Comparison of ENCODE assay signal across 14 cellular contexts in genomic region chr5:150638488-150639316, GRCh38. TPM values are rescaled to one million over a fixed set of nuclear protein-coding genes. Genes with fewer than 3 reads are reported as not detected.
DNase-seq lines count a peak whose midpoint lies in the region; ATAC-seq, FAIRE-seq and TF ChIP-seq lines count a peak whose summit lies in the region.
"Had no signal": no experiment of that assay in that cellular context is flagged by ENCODE, and none has a peak within 500 bp of the region (broad histone marks: within the 10 kb centered on the region; RNA-seq: fewer than 3 reads in every experiment).

No MANE protein-coding gene starts in this region.

- TF ChIP-seq RAD21 in GM12878 (IDR thresholded peaks at IDR 0.05; ENCODE audit: insufficient read depth, low read depth, low read length): no peak

- no peak for TF ChIP-seq CTCF in GM23338 (conservative IDR thresholded peaks at IDR 0.05; ENCODE audit: low read depth in 2 of 2)
- TF ChIP-seq CTCF in GM12878 (IDR thresholded peaks at IDR 0.05 in 2 of 3, conservative IDR thresholded peaks at IDR 0.05 in 1 of 3; ENCODE audit: control insufficient read depth in 2 of 3, extremely low read depth in 1 of 3, insufficient read depth in 1 of 3, low read depth in 3 of 3, low read length in 3 of 3): no peak
- no peak for TF ChIP-seq CTCF in right lobe of liver (IDR thresholded peaks at IDR 0.05)
- no peak for TF ChIP-seq CTCF in stomach (IDR thresholded peaks at IDR 0.05)

- H3K27ac Mint-ChIP-seq in GM23338: no peak overlapping the region
- H3K27ac Mint-ChIP-seq: activated CD8-positive, alpha-beta memory T cell treated with anti-CD3 and anti-CD28 coated beads, Interleukin-2, amount 10 ng/mL, durations not matched to agents 7 days and 5 days; CD4-positive, alpha-beta T cell had no signal

- peaks cover 13% of the 10 kb centered on the region for H3K27me3 Mint-ChIP-seq in GM23338 (ENCODE audit: insufficient read depth, low read depth, poor library complexity)

- H3K4me3 ChIP-seq in GM23338: no peak overlapping the region
- no peak overlapping the region for H3K4me3 ChIP-seq in GM12878
- peak overlapping the region in 2 of 3 donors; percentile 63 to 83 for H3K4me3 ChIP-seq in right lobe of liver
- no peak overlapping the region for H3K4me3 ChIP-seq in stomach
- H3K4me3 ChIP-seq: HAP-1 had no signal

- no peaks in the 10 kb centered on the region for H3K27me3 ChIP-seq in GM23338 (ENCODE audit: insufficient read depth)
- H3K27me3 ChIP-seq in GM12878 (replicated peaks in 1 of 2; ENCODE audit: control insufficient read depth in 2 of 2, insufficient read depth in 2 of 2, low read length in 1 of 2): no peaks in the 10 kb centered on the region
- H3K27me3 ChIP-seq in right lobe of liver: no peaks in the 10 kb centered on the region
- H3K27me3 ChIP-seq in stomach: no peaks in the 10 kb centered on the region

- SMC1A ChIA-PET in GM12878 (lab: Charles Lee; ENCODE audit: uncharacterized antibody, unreplicated experiment): interaction anchor here (1.0 kb wide), 1 partner anchor 12 kb away, joined by 4 read pairs; no protein-coding TSS in a partner anchor

- H3K9ac ChIP-seq in GM12878 (ENCODE audit: control insufficient read depth, insufficient read depth, low read length): no peak overlapping the region

- POLR2A ChIA-PET in GM12878 (lab: Charles Lee): no interaction called here

- H2AFZ ChIP-seq in GM23338 (no peak overlapping the region), GM12878 (ENCODE audit: control insufficient read depth, low read depth, low read length) (no peak overlapping the region)

- no peak for DNase-seq in GM23338 (ENCODE audit: low spot score)
- no peak for DNase-seq in GM12878 (ENCODE audit: low read depth, low spot score)
- DNase-seq in right lobe of liver: peak in 2 of 3 donors; percentile 74 to 83
- no peak for DNase-seq in stomach
- DNase-seq in DMS153 (lab: John Stamatoyannopoulos, UW): no peak
- DNase-seq in AG08396 (ENCODE audit: low spot score): no peak
- DNase-seq: activated CD8-positive, alpha-beta memory T cell treated with anti-CD3 and anti-CD28 coated beads, Interleukin-2, amount 10 ng/mL, durations not matched to agents 7 days and 5 days; CD4-positive, alpha-beta T cell; Karpas-422 had no signal

- H3K4me2 ChIP-seq in GM23338: no peak overlapping the region
- H3K4me2 ChIP-seq in GM12878 (ENCODE audit: control insufficient read depth, insufficient read depth): no peak overlapping the region

- intact Hi-C loops in GM12878 (cut with micrococcal nuclease; ENCODE audit: unreplicated experiment) (no loop called here), right lobe of liver (cut with DNase I) (no loop called here), stomach (cut with DNase I; ENCODE audit: low total_unique reads) (no loop called here)

- no peak for FAIRE-seq in GM12878 (lab: Jason Lieb, UNC)
- FAIRE-seq: TTC549 had no signal

- in situ Hi-C loops in GM12878 (cut with MboI): no loop called here

- no peaks in the 10 kb centered on the region for H4K20me1 ChIP-seq in GM23338 (replicated peaks; ENCODE audit: insufficient read depth)
- no peaks in the 10 kb centered on the region for H4K20me1 ChIP-seq in GM12878 (ENCODE audit: control insufficient read depth, insufficient read depth)

- H3K27ac ChIP-seq in GM23338 (ENCODE audit: low read depth) (no peak overlapping the region), GM12878 (ENCODE audit: control insufficient read depth, insufficient read depth) (no peak overlapping the region), right lobe of liver (peak overlapping the region; percentile 66 to 91 (median 68)), stomach (peak overlapping the region; percentile 43 to 90 (median 86))

- H3K36me3 Mint-ChIP-seq in GM23338 (ENCODE audit: low read depth): no peaks in the 10 kb centered on the region
- H3K36me3 Mint-ChIP-seq: activated CD8-positive, alpha-beta memory T cell treated with anti-CD3 and anti-CD28 coated beads, Interleukin-2, amount 10 ng/mL, durations not matched to agents 7 days and 5 days had no signal

- RAD21 ChIA-PET in GM12878 (lab: Charles Lee; ENCODE audit: unreplicated experiment): interaction anchor here (0.6 kb wide), 1 partner anchor 180 kb away, joined by 3 read pairs; no protein-coding TSS in a partner anchor

- H3K36me3 ChIP-seq in GM23338 (ENCODE audit: insufficient read depth) (no peaks in the 10 kb centered on the region), GM12878 (ENCODE audit: control insufficient read depth in 2 of 2, insufficient read depth in 2 of 2, low read length in 1 of 2) (no peaks in the 10 kb centered on the region; a peak in 1 of 4 replicates), right lobe of liver (no peaks in the 10 kb centered on the region), stomach (no peaks in the 10 kb centered on the region)
- H3K36me3 ChIP-seq: HAP-1 had no signal

- CTCF ChIA-PET in GM12878 (lab: Yijun Ruan, JAX): interaction anchor here (0.6 to 2.1 kb wide), 2 partner anchors 10 to 14 kb away, joined by 3 to 8 read pairs; no protein-coding TSS in a partner anchor

- H3K4me3 Mint-ChIP-seq in GM23338: no peak overlapping the region
- H3K4me3 Mint-ChIP-seq: activated CD8-positive, alpha-beta memory T cell treated with anti-CD3 and anti-CD28 coated beads, Interleukin-2, amount 10 ng/mL, durations not matched to agents 7 days and 5 days; CD4-positive, alpha-beta T cell had no signal

- TF ChIP-seq POLR2A in GM12878 (IDR thresholded peaks at IDR 0.05; ENCODE audit: low read depth, low read length) (no peak), right lobe of liver (IDR thresholded peaks at IDR 0.05) (no peak), stomach (IDR thresholded peaks at IDR 0.05) (no peak)

- no peaks in the 10 kb centered on the region for H3K9me2 ChIP-seq in GM23338 (ENCODE audit: insufficient read depth)

- peaks cover 28% of the 10 kb centered on the region for H3K4me1 Mint-ChIP-seq in GM23338
- H3K4me1 Mint-ChIP-seq: activated CD8-positive, alpha-beta memory T cell treated with anti-CD3 and anti-CD28 coated beads, Interleukin-2, amount 10 ng/mL, durations not matched to agents 7 days and 5 days had no signal

- 30% methylated on average over 5 of the region's 5 CpGs for WGBS in GM12878 (ENCODE audit: insufficient coverage, insufficient replicate concordance, low lambda C conversion rate, missing lambda C conversion rate)
- WGBS in right lobe of liver (ENCODE audit: insufficient coverage, low coverage, low lambda C conversion rate, missing lambda C conversion rate): 25% methylated on average over 4 of the region's 5 CpGs
- WGBS in stomach, 5 donors: 62 to 75% (median 69%) methylated on average over 5 of the region's 5 CpGs

- H3K9me3 Mint-ChIP-seq in GM23338: no peaks in the 10 kb centered on the region
- H3K9me3 Mint-ChIP-seq: CD4-positive, alpha-beta T cell had no signal

- BruUV-seq in GM12878 (replicated peaks; lab: Mats Ljungman, UMichigan): no TSS peak

- no peaks in the 10 kb centered on the region for H3F3A ChIP-seq in GM23338 (replicated peaks; ENCODE audit: low read depth)

- ATAC-seq in GM23338 (peak; percentile 34), GM12878 (peak; percentile 40), right lobe of liver (peak; percentile 43 to 81 (median 70)), GM18861 (IDR thresholded peaks at IDR 0.05; ENCODE audit: unreplicated experiment) (no peak), HG03342 (IDR thresholded peaks at IDR 0.05; ENCODE audit: unreplicated experiment) (no peak)
- ATAC-seq: activated CD8-positive, alpha-beta memory T cell treated with anti-CD3 and anti-CD28 coated beads, Interleukin-2, amount 10 ng/mL, durations not matched to agents 7 days and 5 days had no signal

- H3K79me2 ChIP-seq in GM23338 (replicated peaks; ENCODE audit: insufficient read depth): no peaks in the 10 kb centered on the region
- no peaks in the 10 kb centered on the region for H3K79me2 ChIP-seq in GM12878 (ENCODE audit: control insufficient read depth, insufficient read depth, low read length)

- TF ChIP-seq EP300 in GM12878 (IDR thresholded peaks at IDR 0.05; ENCODE audit: borderline replicate concordance in 1 of 2, control insufficient read depth in 1 of 2, low read depth in 2 of 2, low read length in 2 of 2): no peak
- no peak for TF ChIP-seq EP300 in stomach (IDR thresholded peaks at IDR 0.05)

- H3K9me3 ChIP-seq in GM12878 (replicated peaks; ENCODE audit: control insufficient read depth, insufficient read depth, low read length) (no peaks in the 10 kb centered on the region), right lobe of liver (no peaks in the 10 kb centered on the region), stomach (no peaks in the 10 kb centered on the region)
- H3K9me3 ChIP-seq: HAP-1 had no signal

- H3K4me1 ChIP-seq in GM23338 (ENCODE audit: insufficient read depth) (peaks cover 7% of the 10 kb centered on the region; the same call in 1 of the 2 replicates), GM12878 (ENCODE audit: control insufficient read depth, insufficient read depth, low read length) (no peaks in the 10 kb centered on the region), right lobe of liver (peaks cover 0 to 72% (median 35%) of the 10 kb centered on the region in 4 donors), stomach (peaks cover 74 to 92% (median 87%) of the 10 kb centered on the region in 4 donors)

RNA-seq across cellular contexts. Expression of gene SYNPO, which starts 1.8 kb away (rescaled TPM):
- total RNA-seq in GM23338 (2014; rRNA removed; shearing (Covaris generic)): 1.3 and 3.0 TPM in 2 replicates
- polyA plus RNA-seq in GM23338 (2016; fragmentation: Nextera tagmentation; extraction: Ambion mirVana): 0.16 and 0.38 TPM in 2 replicates
- total RNA-seq in GM12878 (2013; cell fraction: nucleolus; rRNA removed): 27.3 and 29.8 TPM in 2 replicates
- total RNA-seq in GM12878 (2014; rRNA removed): 3.3 and 3.4 TPM in 2 replicates
- total RNA-seq in GM12878 (2014; rRNA removed; fragmentation: Illumina TruSeq; extraction: Trizol): 4.4 and 4.5 TPM in 2 replicates
- 21.0 and 21.8 TPM in 2 replicates for total RNA-seq in GM12878 (2021)
- polyA plus RNA-seq in GM12878 (2011; ENCODE audit: low read depth): 10.8 TPM
- 11.0 and 18.3 TPM in 2 replicates for polyA plus RNA-seq in GM12878 (2011; rRNA removed)
- 24.0 and 25.6 TPM in 2 replicates for polyA plus RNA-seq in GM12878 (2011; cell fraction: cytosol; rRNA removed)
- 20.3 and 21.1 TPM in 2 replicates for polyA plus RNA-seq in GM12878 (2011; cell fraction: nucleus; rRNA removed)
- 19.5 and 20.5 TPM in 2 replicates for polyA plus RNA-seq in GM12878 (2012)
- polyA plus RNA-seq in GM12878 (2014; fragmentation: Illumina TruSeq; extraction: Trizol): 8.7 and 9.4 TPM in 2 replicates
- 1 to 10 TPM; 1.9 to 2.3 TPM for polyA plus RNA-seq in GM12878 (2014; fragmentation: Nextera tagmentation; extraction: Ambion mirVana)
- polyA plus RNA-seq in GM12878 (2014; rRNA removed): 10.1 and 10.7 TPM in 2 replicates
- polyA plus RNA-seq in GM12878 (2016; fragmentation: Nextera tagmentation; extraction: Ambion mirVana): 1 to 10 TPM in 1 of 2 experiments, under 1 TPM in 1; 0.77 to 2.0 TPM
- polyA minus RNA-seq in GM12878 (2011; rRNA and poly(A)+ RNA removed): 18.7 and 24.1 TPM in 2 replicates
- 10.3 and 10.8 TPM in 2 replicates for polyA minus RNA-seq in GM12878 (2011; cell fraction: cytosol; rRNA and poly(A)+ RNA removed)
- 7.5 and 11.7 TPM in 2 replicates for polyA minus RNA-seq in GM12878 (2011; cell fraction: nucleus; rRNA and poly(A)+ RNA removed)
- 10 to 100 TPM; 23.4 to 51.8 (median 35.6) TPM for total RNA-seq in right lobe of liver
- 10 to 100 TPM in 3 of 5 donors, 1 to 10 TPM in 2; 3.7 to 52.7 (median 20.1) TPM for total RNA-seq in stomach
- polyA plus RNA-seq in stomach: 10 to 100 TPM; 12.6 to 42.3 (median 23.2) TPM

RNA-seq across cellular contexts. Expression of gene MYOZ3, which starts 22.3 kb away (rescaled TPM):
- 13.8 and 26.4 TPM in 2 replicates for total RNA-seq in GM23338 (2014; rRNA removed; shearing (Covaris generic))
- polyA plus RNA-seq in GM23338 (2016; fragmentation: Nextera tagmentation; extraction: Ambion mirVana): 10.9 and 12.7 TPM in 2 replicates
- total RNA-seq in GM12878 (2013; cell fraction: nucleolus; rRNA removed): not detected in 2 replicates
- total RNA-seq in GM12878 (2014; rRNA removed): 1.1 TPM in 1 of 2 replicates, not detected in the other
- total RNA-seq in GM12878 (2014; rRNA removed; fragmentation: Illumina TruSeq; extraction: Trizol): 0.04 TPM in 1 of 2 replicates, not detected in the other
- 0.18 TPM in 1 of 2 replicates, not detected in the other for total RNA-seq in GM12878 (2021)
- polyA plus RNA-seq in GM12878 (2011; ENCODE audit: low read depth): not detected
- not detected in 2 replicates for polyA plus RNA-seq in GM12878 (2011; rRNA removed)
- polyA plus RNA-seq in GM12878 (2011; cell fraction: cytosol; rRNA removed): not detected in 2 replicates
- 0.03 TPM in 1 of 2 replicates, not detected in the other for polyA plus RNA-seq in GM12878 (2011; cell fraction: nucleus; rRNA removed)
- 0.11 and 0.18 TPM in 2 replicates for polyA plus RNA-seq in GM12878 (2012)
- polyA plus RNA-seq in GM12878 (2014; fragmentation: Illumina TruSeq; extraction: Trizol): 0.09 and 0.10 TPM in 2 replicates
- polyA plus RNA-seq in GM12878 (2014; fragmentation: Nextera tagmentation; extraction: Ambion mirVana): not detected
- polyA plus RNA-seq in GM12878 (2014; rRNA removed): 0.08 and 0.62 TPM in 2 replicates
- polyA plus RNA-seq in GM12878 (2016; fragmentation: Nextera tagmentation; extraction: Ambion mirVana): under 1 TPM in 1 of 2 experiments, not detected in 1; 0.11 TPM
- polyA minus RNA-seq in GM12878 (2011; rRNA and poly(A)+ RNA removed): not detected in 2 replicates
- not detected in 2 replicates for polyA minus RNA-seq in GM12878 (2011; cell fraction: cytosol; rRNA and poly(A)+ RNA removed)
- polyA minus RNA-seq in GM12878 (2011; cell fraction: nucleus; rRNA and poly(A)+ RNA removed): not detected in 2 replicates
- total RNA-seq in right lobe of liver: under 1 TPM in 3 of 6 experiments, not detected in 3; 0.09 to 0.25 (median 0.12) TPM
- total RNA-seq in stomach: under 1 TPM in 1 of 5 donors, not detected in 4; 0.55 TPM
- polyA plus RNA-seq in stomach: 1 to 10 TPM in 1 of 3 donors, under 1 TPM in 2; 0.23 to 1.8 (median 0.50) TPM
- total RNA-seq: activated CD8-positive, alpha-beta memory T cell treated with anti-CD3 and anti-CD28 coated beads, Interleukin-2, amount 10 ng/mL, durations not matched to agents 7 days and 5 days; CD4-positive, alpha-beta T cell; OCI-LY7 had no signal

Comparison
In these comparisons a context has a peak if more than half of its experiments do, and no peak if none do; other contexts are left out.
1. ATAC-seq: peak in GM23338 (single experiment), GM12878 (single experiment) and right lobe of liver (4 of 4); none in GM18861 (single experiment) and HG03342 (single experiment).
2. DNase-seq: peak in right lobe of liver (2 of 3); none in GM23338 (single experiment), GM12878 (single experiment), stomach (single experiment), DMS153 (single experiment) and AG08396 (single experiment).
3. H3K27ac ChIP-seq: peak in right lobe of liver (3 of 3) and stomach (5 of 5); none in GM23338 (single experiment) and GM12878 (single experiment).
4. H3K4me3 ChIP-seq: peak in right lobe of liver (2 of 3); none in GM23338 (single experiment), GM12878 (single experiment) and stomach (0 of 4).